8 cellular contexts compared by ENCODE assay signal in genomic region chr1:227542153-227543120, GRCh38. TPM values are rescaled to one million over a fixed set of nuclear protein-coding genes. Genes with fewer than 3 reads are reported as not detected.
DNase-seq lines count a peak whose midpoint lies in the region; ATAC-seq and TF ChIP-seq lines count a peak whose summit lies in the region.

No MANE protein-coding gene starts in this region.

- TF ChIP-seq EP300 in ovary (IDR thresholded peaks at IDR 0.05): no peak

- ATAC-seq in GM21528 (IDR thresholded peaks at IDR 0.05; ENCODE audit: low FRiP score, unreplicated experiment): peak; percentile 97
- peak; percentile 97 for ATAC-seq in IMR-90 (ENCODE audit: low read depth)
- peak; percentile 96 for ATAC-seq in activated naive CD4-positive, alpha-beta T cell treated with anti-CD3 and anti-CD28 coated beads, Interleukin-2, amount 50 U/mL, for 72 hours
- ATAC-seq in Right ventricle myocardium superior (ENCODE audit: poor library complexity): peak; percentile 99

- peak overlapping the region; percentile 79 for H2BK120ac ChIP-seq in IMR-90 (ENCODE audit: low read depth, low read length)

- no peaks in the 10 kb centered on the region for H3K36me3 Mint-ChIP-seq in activated naive CD4-positive, alpha-beta T cell treated with anti-CD3 and anti-CD28 coated beads, Interleukin-2, amount 50 U/mL, for 72 hours

- H3K9me1 ChIP-seq in IMR-90 (ENCODE audit: insufficient read depth, low read length): peaks cover 2% of the 10 kb centered on the region; the same call in 1 of the 2 replicates

- H3K4me1 ChIP-seq in IMR-90 (ENCODE audit: control insufficient read depth, insufficient read depth, low read length) (peaks cover 2% of the 10 kb centered on the region; the same call in 1 of the 2 replicates), SJSA1 (replicated peaks) (peaks cover 15% of the 10 kb centered on the region), ovary (ENCODE audit: insufficient read depth) (peaks cover 7% of the 10 kb centered on the region), thymus (ENCODE audit: control insufficient read depth, insufficient read depth, low read length) (peaks cover 3% of the 10 kb centered on the region)

- dilution Hi-C loops in IMR-90 (cut with HindIII; ENCODE audit: low sequenced_read_pairs, unreplicated experiment): no loop called here

- H4K5ac ChIP-seq in IMR-90 (ENCODE audit: low read depth, low read length): peak overlapping the region; percentile 86

- peak overlapping the region; percentile 73 for H3K4me2 ChIP-seq in IMR-90 (ENCODE audit: low read depth, low read length)

- H3K9ac ChIP-seq in IMR-90 (ENCODE audit: low read depth, low read length): peak overlapping the region; percentile 71

- peak overlapping the region; percentile 95 to 97 for H4K8ac ChIP-seq in IMR-90 (ENCODE audit: low read depth in 2 of 2, low read length in 2 of 2)

- peak; percentile 45 for TF ChIP-seq RAD21 in IMR-90 (IDR thresholded peaks at IDR 0.05; ENCODE audit: low read length)

- H3K9me3 ChIP-seq in IMR-90 (ENCODE audit: control insufficient read depth, insufficient read depth, low read length): no peaks in the 10 kb centered on the region
- H3K9me3 ChIP-seq in SJSA1 (replicated peaks): peaks cover 7% of the 10 kb centered on the region
- H3K9me3 ChIP-seq in ovary: no peaks in the 10 kb centered on the region
- no peaks in the 10 kb centered on the region for H3K9me3 ChIP-seq in thymus (ENCODE audit: control insufficient read depth)

- H2AK5ac ChIP-seq in IMR-90 (ENCODE audit: low read depth, low read length): peak overlapping the region; percentile 8; the same call in 1 of the 2 replicates

- in situ Hi-C loops in IMR-90 (cut with MboI; ENCODE audit: low sequenced_read_pairs): no loop called here

- peak overlapping the region; percentile 78 for H4K91ac ChIP-seq in IMR-90 (ENCODE audit: insufficient read depth, low read depth, low read length)

- H2BK5ac ChIP-seq in IMR-90 (ENCODE audit: low read depth, low read length, poor library complexity, severe bottlenecking): no peak overlapping the region

- H3K27ac ChIP-seq in IMR-90 (ENCODE audit: insufficient read depth, low read length): peak overlapping the region; percentile 67
- peak overlapping the region; percentile 16; the same call in 1 of the 2 replicates for H3K27ac ChIP-seq in SJSA1
- peak overlapping the region; percentile 1 to 65 for H3K27ac ChIP-seq in ovary
- H3K27ac ChIP-seq in thymus (ENCODE audit: low read depth): no peak overlapping the region

- CTCF ChIA-PET in IMR-90 (lab: Yijun Ruan, JAX): interaction anchor here (0.6 to 1.0 kb wide), 7 partner anchors 11 to 695 kb away, joined by 3 to 5 read pairs (median 3); partner anchors contain the start of gene ZNF678

- H3K36me3 ChIP-seq in IMR-90 (ENCODE audit: control insufficient read depth, insufficient read depth, low read length) (no peaks in the 10 kb centered on the region), SJSA1 (peaks cover 5% of the 10 kb centered on the region; the same call in 1 of the 2 replicates), ovary (no peaks in the 10 kb centered on the region), thymus (ENCODE audit: control insufficient read depth, insufficient read depth) (no peaks in the 10 kb centered on the region)

- H3K4me3 ChIP-seq in IMR-90 (ENCODE audit: insufficient read depth, low read depth, low read length): peak overlapping the region; percentile 60
- H3K4me3 ChIP-seq in SJSA1: peak overlapping the region; percentile 70
- peak overlapping the region; percentile 66 for H3K4me3 ChIP-seq in ovary
- peak overlapping the region; percentile 61 for H3K4me3 ChIP-seq in thymus (ENCODE audit: low read length)

- 0 out of 3 replicates have a peak overlapping the region, but pooled peaks have one; percentile 55 for H2BK15ac ChIP-seq in IMR-90 (ENCODE audit: low read depth, low read length)

- H3K18ac ChIP-seq in IMR-90 (ENCODE audit: low read depth, low read length): peak overlapping the region; percentile 39

- H2BK20ac ChIP-seq in IMR-90 (ENCODE audit: low read depth, low read length): 0 out of 2 replicates have a peak overlapping the region, but pooled peaks have one; percentile 54

- TF ChIP-seq CTCF in IMR-90 (conservative IDR thresholded peaks at IDR 0.05; ENCODE audit: low read depth, low read length) (peak; percentile 94), ovary (IDR thresholded peaks at IDR 0.05) (peak; percentile 92 to 93 (median 92))

- intact Hi-C loops in IMR-90 (cut with micrococcal nuclease) (loop anchor here (10.0 kb wide), 1 partner anchor 402 kb away; the partner anchor contains the start of gene WNT9A), Right ventricle myocardium superior (cut with DNase I) (loop anchor here (10.0 kb wide), 1 partner anchor 182 kb away; no protein-coding TSS in a partner anchor), ovary (cut with DNase I) (loop anchor here in 1 of 4 donors (10.0 kb wide), 1 partner anchor 908 kb away; no protein-coding TSS in a partner anchor)

- H3K14ac ChIP-seq in IMR-90 (replicated peaks; ENCODE audit: low read depth, low read length): 0 out of 2 replicates have a peak overlapping the region, but pooled peaks have one; percentile 78

- H3K9me3 Mint-ChIP-seq in activated naive CD4-positive, alpha-beta T cell treated with anti-CD3 and anti-CD28 coated beads, Interleukin-2, amount 50 U/mL, for 72 hours: no peaks in the 10 kb centered on the region

- POLR2A ChIA-PET in IMR-90 (lab: Charles Lee; ENCODE audit: unreplicated experiment): no interaction called here

- TF ChIP-seq POLR2A in IMR-90 (IDR thresholded peaks at IDR 0.05; ENCODE audit: low read depth, low read length): no peak
- TF ChIP-seq POLR2A in ovary (IDR thresholded peaks at IDR 0.05): no peak

- no TSS peak for BruUV-seq in IMR-90 (replicated peaks; lab: Mats Ljungman, UMichigan)

- no peak overlapping the region for H3K23ac ChIP-seq in IMR-90 (ENCODE audit: low read depth, low read length)

- peaks cover 0 to 7% of the 10 kb centered on the region in 2 experiments; a peak in 1 of 4 replicates for H3K79me1 ChIP-seq in IMR-90 (ENCODE audit: low read depth in 1 of 2, low read length in 2 of 2)

- no peaks in the 10 kb centered on the region for H4K20me1 ChIP-seq in IMR-90 (ENCODE audit: insufficient read depth, low read length)

- no peaks in the 10 kb centered on the region for H3K27me3 ChIP-seq in IMR-90 (ENCODE audit: control insufficient read depth, insufficient read depth, low read length)
- no peaks in the 10 kb centered on the region for H3K27me3 ChIP-seq in SJSA1 (replicated peaks)
- no peaks in the 10 kb centered on the region for H3K27me3 ChIP-seq in ovary
- H3K27me3 ChIP-seq in thymus (ENCODE audit: control insufficient read depth, insufficient read depth): peaks cover 5% of the 10 kb centered on the region

- peak; percentile 95 for DNase-seq in DMS53 (lab: John Stamatoyannopoulos, UW)
- DNase-seq in IMR-90: peak; percentile 80
- peak; percentile 88 for DNase-seq in SJSA1 (ENCODE audit: low read depth in 1 of 2, low spot score in 2 of 2)
- DNase-seq in activated naive CD4-positive, alpha-beta T cell treated with anti-CD3 and anti-CD28 coated beads, Interleukin-2, amount 50 U/mL, for 72 hours (ENCODE audit: low spot score in 2 of 2): peak; percentile 92 to 95
- DNase-seq in Right ventricle myocardium superior: peak; percentile 94
- peak; percentile 81 to 87 (median 85) for DNase-seq in ovary

- H3K4ac ChIP-seq in IMR-90 (ENCODE audit: low read depth, low read length): peak overlapping the region; percentile 86

- H2AK9ac ChIP-seq in IMR-90 (replicated peaks; ENCODE audit: low read depth, low read length, poor library complexity): peak overlapping the region; percentile 44

- H3K27ac Mint-ChIP-seq in activated naive CD4-positive, alpha-beta T cell treated with anti-CD3 and anti-CD28 coated beads, Interleukin-2, amount 50 U/mL, for 72 hours: peak overlapping the region; percentile 22 to 48

- WGBS in IMR-90 (ENCODE audit: extremely low coverage in 2 of 2, insufficient read length in 1 of 2), 2 experiments: 1% methylated on average over 22 of the region's 84 CpGs; no CpG with 5 or more reads in 1 of the 2 experiments
- 2 to 6% (median 3%) methylated on average over 41 to 84 of the region's 84 CpGs for WGBS in ovary, 3 donors
- 6% methylated on average over 84 of the region's 84 CpGs for WGBS in thymus

- peak overlapping the region; percentile 97 for H2AFZ ChIP-seq in IMR-90 (replicated peaks; ENCODE audit: low read length, poor library complexity)

- H3K56ac ChIP-seq in IMR-90 (ENCODE audit: extremely low read depth, insufficient read depth, low read length): peak overlapping the region; percentile 70; the same call in 1 of the 2 replicates

TF ChIP-seq in IMR-90, 13 proteins besides CTCF, POLR2A, EP300 and RAD21:
- TF ChIP-seq NFE2L2 (IDR thresholded peaks at IDR 0.05; ENCODE audit: low read depth, low read length) (no peak), CEBPB (IDR thresholded peaks at IDR 0.05; ENCODE audit: low read depth, low read length) (no peak), CHD1 (IDR thresholded peaks at IDR 0.05; ENCODE audit: low read depth, low read length) (no peak), MXI1 (IDR thresholded peaks at IDR 0.05; ENCODE audit: borderline replicate concordance, low read depth, low read length) (peak; percentile 36; the same call in 1 of the 2 replicates), MAFK (IDR thresholded peaks at IDR 0.05; ENCODE audit: low read depth, low read length) (no peak), RFX5 (IDR thresholded peaks at IDR 0.05; ENCODE audit: low read depth, low read length) (no peak), SMC3 (IDR thresholded peaks at IDR 0.05; ENCODE audit: low read depth, low read length) (peak; percentile 48), MAZ (IDR thresholded peaks at IDR 0.05; ENCODE audit: borderline replicate concordance, low read depth, low read length) (peak; percentile 86)
TF ChIP-seq in IMR-90: peak in this region for 3.

RNA-seq across cellular contexts. Expression of gene ZNF678, which starts 20.9 kb away (rescaled TPM):
- total RNA-seq in IMR-90 (2012; rRNA removed): 4.8 and 6.7 TPM in 2 replicates
- polyA plus RNA-seq in IMR-90 (2012; rRNA removed): 0.69 and 1.3 TPM in 2 replicates
- polyA plus RNA-seq in IMR-90 (2012; cell fraction: cytosol; rRNA removed): 0.14 and 0.43 TPM in 2 replicates
- 1.2 and 2.2 TPM in 2 replicates for polyA plus RNA-seq in IMR-90 (2012; cell fraction: nucleus; rRNA removed; ENCODE audit: low replicate concordance)
- total RNA-seq in SJSA1 (2014; rRNA removed; shearing (Covaris generic)): 7.6 and 34.2 TPM in 2 replicates
- 10 to 100 TPM in 1 of 2 donors, 1 to 10 TPM in 1; 8.5 to 14.1 TPM for total RNA-seq in activated naive CD4-positive, alpha-beta T cell treated with anti-CD3 and anti-CD28 coated beads, Interleukin-2, amount 50 U/mL, for 72 hours
- total RNA-seq in Right ventricle myocardium superior: 2.4 TPM
- 10 to 100 TPM in 2 of 7 donors, 1 to 10 TPM in 5; 7.0 to 12.0 (median 8.8) TPM for total RNA-seq in ovary
- polyA plus RNA-seq in ovary: 1 to 10 TPM; 2.5 to 3.6 TPM
- 2.3 TPM for polyA plus RNA-seq in thymus
